8 cellular contexts compared by ENCODE assay signal in the genomic region with DNA sequence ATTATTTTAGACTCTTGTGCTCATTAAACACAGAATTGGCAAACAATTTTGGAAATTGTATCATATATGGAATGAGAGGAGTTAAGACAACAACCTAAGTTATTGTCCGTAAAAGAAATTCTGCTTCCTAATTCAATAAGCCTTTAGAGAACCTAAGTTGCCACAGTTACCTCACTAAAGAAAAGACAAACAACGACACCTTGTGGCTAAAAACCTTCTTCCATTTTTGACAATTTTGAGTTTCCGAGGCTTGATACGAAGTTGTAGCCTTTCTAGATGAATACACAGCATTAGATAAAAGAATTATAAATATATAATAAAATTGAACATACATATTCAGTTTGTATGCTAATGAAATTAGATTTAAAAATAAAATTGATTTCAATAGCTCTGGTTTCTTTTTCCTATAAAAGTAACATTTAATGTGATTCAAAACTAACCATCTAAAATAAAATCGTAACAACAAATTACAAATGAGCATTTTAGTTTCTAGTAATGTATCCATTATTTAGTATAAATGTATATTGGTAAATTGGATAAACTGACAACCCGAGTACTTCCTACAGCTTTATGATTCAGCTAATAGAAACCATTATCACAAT.
A peak's percentile ranks its signal among the peaks of the same experiment; 100 is the strongest.
DNase-seq lines count a peak whose midpoint lies in the region; ATAC-seq, FAIRE-seq and TF ChIP-seq lines count a peak whose summit lies in the region.

No MANE protein-coding gene starts in this region.

- ATAC-seq in GM21786 (IDR thresholded peaks at IDR 0.05; ENCODE audit: unreplicated experiment) (peak; percentile 64), mucosa of descending colon (no peak)

- H3K27me3 ChIP-seq in ascending aorta = no peaks in the 10 kb centered on the region

- no peak overlapping the region for H3K9ac ChIP-seq in kidney (ENCODE audit: low read length in 2 of 2)

- H3K4me3 ChIP-seq in ascending aorta (no peak overlapping the region), kidney (ENCODE audit: low read length in 2 of 2) (no peak overlapping the region), mucosa of descending colon (no peak overlapping the region)

- FAIRE-seq in kidney (lab: Jason Lieb, UNC) = peak; percentile 93

- TF ChIP-seq CTCF in ascending aorta (IDR thresholded peaks at IDR 0.05) = peak; percentile 15 to 57 (median 41)
- TF ChIP-seq CTCF in kidney (IDR thresholded peaks at IDR 0.05; ENCODE audit: borderline replicate concordance, extremely low read depth, insufficient read depth) = peak; percentile 26
- TF ChIP-seq CTCF in mucosa of descending colon (IDR thresholded peaks at IDR 0.05) = no peak

- DNase-seq in DMS153 treated with DMSO at 0.1 percent for 48 hours (lab: John Stamatoyannopoulos, UW; ENCODE audit: unreplicated experiment) (peak; percentile 49), NCI-H1417 (lab: John Stamatoyannopoulos, UW) (peak; percentile 3 to 86 (median 32)), ascending aorta (ENCODE audit: low spot score in 2 of 2) (no peak), kidney (no peak), mucosa of descending colon (no peak), ureter (ENCODE audit: low spot score) (no peak)
- DNase-seq in stimulated activated CD4-positive, alpha-beta T cell treated with anti-CD3 and anti-CD28 coated beads, Interleukin-15, amount 100 ng/mL, for 24 hours = no peak

- H3K27ac ChIP-seq in ascending aorta (no peak overlapping the region), kidney (ENCODE audit: low read depth in 2 of 2, low read length in 2 of 2) (no peak overlapping the region)

- H3K36me3 ChIP-seq in ascending aorta (no peaks in the 10 kb centered on the region), kidney (ENCODE audit: control insufficient read depth in 1 of 2, insufficient read depth in 2 of 2, low read length in 2 of 2) (no peaks in the 10 kb centered on the region), mucosa of descending colon (ENCODE audit: low read depth) (no peaks in the 10 kb centered on the region)

- H3K9me3 ChIP-seq in ascending aorta = no peaks in the 10 kb centered on the region
- H3K9me3 ChIP-seq in kidney (ENCODE audit: control insufficient read depth in 1 of 2, low read length in 2 of 2) = no peaks in the 10 kb centered on the region
- H3K9me3 ChIP-seq in mucosa of descending colon = peaks cover 10% of the 10 kb centered on the region

- H3K4me1 ChIP-seq in ascending aorta = no peaks in the 10 kb centered on the region
- no peaks in the 10 kb centered on the region for H3K4me1 ChIP-seq in kidney (ENCODE audit: control insufficient read depth in 1 of 2, insufficient read depth in 1 of 2, low read depth in 1 of 2, low read length in 2 of 2)
- no peaks in the 10 kb centered on the region for H3K4me1 ChIP-seq in mucosa of descending colon (ENCODE audit: low read depth)

- intact Hi-C loops in ascending aorta (cut with DNase I) (loop anchor here (5.0 kb wide), 1 partner anchor 1170 kb away; no protein-coding TSS in a partner anchor), kidney (cut with DNase I) (no loop called here), mucosa of descending colon (cut with DNase I, micrococcal nuclease) (no loop called here)

Comparison
In these comparisons a context has a peak if more than half of its experiments do, and no peak if none do; other contexts are left out.
1. DNase-seq: peak in DMS153 treated with DMSO at 0.1 percent for 48 hours (single experiment) and NCI-H1417 (3 of 3); none in ascending aorta (0 of 2), kidney (single experiment), mucosa of descending colon (0 of 3), stimulated activated CD4-positive, alpha-beta T cell treated with anti-CD3 and anti-CD28 coated beads, Interleukin-15, amount 100 ng/mL, for 24 hours (single experiment) and ureter (single experiment).